ENCODE assay signal across 14 cellular contexts in genomic region chr12:49014547-49014946, GRCh38. TPM values are rescaled to one million over a fixed set of nuclear protein-coding genes. Genes with fewer than 3 reads are reported as not detected.
DNase-seq lines count a peak whose midpoint lies in the region; TF ChIP-seq lines count a peak whose summit lies in the region.
"Had no signal": no experiment of that assay in that cellular context is flagged by ENCODE, and none has a peak within 500 bp of the region (broad histone marks: within the 10 kb centered on the region; RNA-seq: fewer than 3 reads in every experiment).

No MANE protein-coding gene starts in this region.

- H3K36me3 ChIP-seq in adipocyte (ENCODE audit: control insufficient read depth, insufficient read depth, low read length, severe bottlenecking) (peaks cover 34% of the 10 kb centered on the region), spleen (peaks cover 4 to 39% (median 36%) of the 10 kb centered on the region in 6 donors)

- TF ChIP-seq CTCF in fibroblast of pulmonary artery (IDR thresholded peaks at IDR 0.05; ENCODE audit: low read length, missing control alignments) = peak; percentile 45
- no peak for TF ChIP-seq CTCF in spleen (IDR thresholded peaks at IDR 0.05 in 8 of 11, conservative IDR thresholded peaks at IDR 0.05 in 3 of 11)

- H3K4me3 ChIP-seq in adipocyte (ENCODE audit: low read length) (no peak overlapping the region), fibroblast of pulmonary artery (replicated peaks; ENCODE audit: low read depth, low read length) (no peak overlapping the region), spleen (no peak overlapping the region)

- no peak for TF ChIP-seq POLR2A in spleen (IDR thresholded peaks at IDR 0.05)

- H3K27me3 ChIP-seq in adipocyte (replicated peaks; ENCODE audit: control insufficient read depth, insufficient read depth, low read length) (no peaks in the 10 kb centered on the region), spleen (replicated peaks in 1 of 7) (no peaks in the 10 kb centered on the region)

- 76 to 87% (median 81%) methylated on average over 1 of the region's 1 CpG for WGBS in spleen, 5 donors

- H3K9ac ChIP-seq in adipocyte (ENCODE audit: low read length) = no peak overlapping the region

- intact Hi-C loops in spleen (cut with DNase I; ENCODE audit: low total_unique reads) = no loop called here

- H3K4me1 ChIP-seq in adipocyte (ENCODE audit: control insufficient read depth, insufficient read depth, low read length) = peaks cover 33% of the 10 kb centered on the region
- H3K4me1 ChIP-seq in spleen = peaks cover 7 to 49% (median 22%) of the 10 kb centered on the region in 6 donors

- H3K9me3 ChIP-seq in adipocyte (ENCODE audit: control insufficient read depth, low read length) (no peaks in the 10 kb centered on the region), spleen (no peaks in the 10 kb centered on the region)

- no peak overlapping the region for H3K27ac ChIP-seq in spleen

- DNase-seq in A172 (ENCODE audit: low spot score) = peak; percentile 10
- DNase-seq in ELR (ENCODE audit: low read depth) = peak; percentile 50
- peak; percentile 57 for DNase-seq in adipocyte (ENCODE audit: low read depth)
- peak; percentile 61 for DNase-seq in fibroblast of pulmonary artery (ENCODE audit: low read depth)
- no peak for DNase-seq in hypothalamus (lab: John Stamatoyannopoulos, UW)
- DNase-seq in NCI-H510A treated with DMSO at 0.1 percent for 48 hours (lab: John Stamatoyannopoulos, UW) = no peak
- no peak for DNase-seq in spleen
- DNase-seq in HPDE6-E6E7 (ENCODE audit: extremely low spot score) = no peak
- DNase-seq: kidney glomerular epithelial cell; stimulated activated CD4-positive, alpha-beta T cell treated with anti-CD3 and anti-CD28 coated beads, Interleukin-1b, Interleukin-23, amount 100 ng/mL, for 48 hours; stimulated activated naive CD4-positive, alpha-beta T cell treated with Interleukin-2 at 50 U/mL for 16 hours; T-helper 2 cell had no signal

RNA-seq across cellular contexts. Expression of gene PRKAG1, which starts 4.0 kb away (rescaled TPM):
- total RNA-seq in A172 (2014; rRNA removed; shearing (Covaris generic)) = 71.9 and 98.1 TPM in 2 replicates
- total RNA-seq in spleen = 10 to 100 TPM; 40.2 to 47.2 (median 44.6) TPM
- 10 to 100 TPM; 34.1 to 41.4 (median 39.8) TPM for polyA plus RNA-seq in spleen

RNA-seq across cellular contexts. Expression of gene DDN, which starts 15.4 kb away (rescaled TPM):
- 0.03 and 0.19 TPM in 2 replicates for total RNA-seq in A172 (2014; rRNA removed; shearing (Covaris generic))
- 1 to 10 TPM in 1 of 7 donors, under 1 TPM in 5, not detected in 1; 0.15 to 2.0 (median 0.40) TPM for total RNA-seq in spleen
- under 1 TPM; 0.09 to 0.64 (median 0.42) TPM for polyA plus RNA-seq in spleen

RNA-seq across cellular contexts. Expression of gene WNT1, which starts 36.4 kb away (rescaled TPM):
- total RNA-seq in A172 (2014; rRNA removed; shearing (Covaris generic)) = not detected in 2 replicates
- under 1 TPM in 3 of 7 donors, not detected in 4; 0.23 to 0.52 (median 0.41) TPM for total RNA-seq in spleen
- under 1 TPM in 1 of 3 donors, not detected in 2; 0.06 TPM for polyA plus RNA-seq in spleen
- total RNA-seq: esophagus mucosa had no signal
- polyA plus RNA-seq: adipose tissue had no signal

RNA-seq across cellular contexts. Expression of gene WNT10B, which starts 43.0 kb away (rescaled TPM):
- 0.36 and 1.5 TPM in 2 replicates for total RNA-seq in A172 (2014; rRNA removed; shearing (Covaris generic))
- 1 to 10 TPM in 6 of 7 donors, under 1 TPM in 1; 0.59 to 2.9 (median 2.0) TPM for total RNA-seq in spleen
- polyA plus RNA-seq in spleen = 1 to 10 TPM; 2.5 to 5.4 (median 4.6) TPM

RNA-seq across cellular contexts. Expression of gene KMT2D, which starts 46.0 kb away (rescaled TPM):
- 17.2 and 41.4 TPM in 2 replicates for total RNA-seq in A172 (2014; rRNA removed; shearing (Covaris generic))
- total RNA-seq in spleen = 100 to 1,000 TPM; 115 to 172 (median 163) TPM
- 10 to 100 TPM in 1 of 3 donors, 1 to 10 TPM in 2; 5.1 to 42.1 (median 6.0) TPM for polyA plus RNA-seq in spleen

Comparison
In these comparisons a context has a peak if more than half of its experiments do, and no peak if none do; other contexts are left out.
1. DNase-seq: peak in A172 (single experiment), ELR (single experiment), adipocyte (single experiment) and fibroblast of pulmonary artery (single experiment); none in hypothalamus (0 of 51), NCI-H510A treated with DMSO at 0.1 percent for 48 hours (single experiment), spleen (single experiment) and HPDE6-E6E7 (single experiment).